Comparison of ENCODE assay signal across 8 cellular contexts in genomic region chr19:45506246-45506990, GRCh38. TPM values are rescaled to one million over a fixed set of nuclear protein-coding genes. Genes with fewer than 3 reads are reported as not detected.
DNase-seq lines count a peak whose midpoint lies in the region; ATAC-seq and TF ChIP-seq lines count a peak whose summit lies in the region.

No MANE protein-coding gene starts in this region.

- H2AFZ ChIP-seq in GM23248 (peak overlapping the region; percentile 88), Karpas-422 (ENCODE audit: low read length) (peak overlapping the region; percentile 84; the same call in 1 of the 2 replicates)

- H3K27ac Mint-ChIP-seq in activated T-helper 1 cell treated with anti-CD3 and anti-CD28 coated beads, Interleukin-12 subunit alpha, Interleukin-12 subunit beta, Interleukin-2, Interleukin-4 antibody, amounts not matched to agents 30 ng/mL and 10 ng/mL and 1 ng/mL, durations not matched to agents 14 hours and 24 hours and 36 hours: peak overlapping the region; percentile 95
- peak overlapping the region; percentile 81 to 97 for H3K27ac Mint-ChIP-seq in natural killer cell

- H4K20me1 ChIP-seq in GM23248 (ENCODE audit: insufficient read depth): no peaks in the 10 kb centered on the region
- peaks cover 5% of the 10 kb centered on the region; the same call in 1 of the 2 replicates for H4K20me1 ChIP-seq in Karpas-422 (ENCODE audit: insufficient read depth, low read depth, low read length)

- peak overlapping the region; percentile 72 for H3K27ac ChIP-seq in GM23248
- peak overlapping the region; percentile 87 for H3K27ac ChIP-seq in Karpas-422 (ENCODE audit: low read length)
- H3K27ac ChIP-seq in Peyer's patch: peak overlapping the region; percentile 93 to 98 (median 98)

- no peaks in the 10 kb centered on the region for H3K9me3 Mint-ChIP-seq in activated T-helper 1 cell treated with anti-CD3 and anti-CD28 coated beads, Interleukin-12 subunit alpha, Interleukin-12 subunit beta, Interleukin-2, Interleukin-4 antibody, amounts not matched to agents 30 ng/mL and 10 ng/mL and 1 ng/mL, durations not matched to agents 14 hours and 24 hours and 36 hours
- H3K9me3 Mint-ChIP-seq in natural killer cell: no peaks in the 10 kb centered on the region

- peak overlapping the region; percentile 97 for H3K4me2 ChIP-seq in GM23248 (ENCODE audit: unreplicated experiment)
- H3K4me2 ChIP-seq in Karpas-422 (ENCODE audit: low read depth, low read length, poor library complexity, severe bottlenecking): peak overlapping the region; percentile 80

- H3F3A ChIP-seq in GM23248 (ENCODE audit: insufficient read depth): peaks cover 16% of the 10 kb centered on the region

- H3K9ac ChIP-seq in GM23248 (peak overlapping the region; percentile 86), Karpas-422 (ENCODE audit: low read length) (peak overlapping the region; percentile 96)

- intact Hi-C loops in activated T-helper 1 cell treated with anti-CD3 and anti-CD28 coated beads, Interleukin-12 subunit alpha, Interleukin-12 subunit beta, Interleukin-2, Interleukin-4 antibody, amounts not matched to agents 30 ng/mL and 10 ng/mL and 1 ng/mL, durations not matched to agents 14 hours and 24 hours and 36 hours (cut with micrococcal nuclease): loop anchor here (1.0 to 5.0 kb wide), 9 partner anchors 9 to 329 kb away; partner anchors contain the start of genes BLOC1S3, FOSB, OPA3 and QPCTL
- intact Hi-C loops in natural killer cell (cut with micrococcal nuclease): loop anchor here (1.0 kb wide), 1 partner anchor 9 kb away; the partner anchor contains the start of gene RTN2

- no peaks in the 10 kb centered on the region for H3K27me3 ChIP-seq in GM23248 (replicated peaks; ENCODE audit: insufficient read depth)
- no peaks in the 10 kb centered on the region for H3K27me3 ChIP-seq in Karpas-422 (ENCODE audit: low read length)
- no peaks in the 10 kb centered on the region for H3K27me3 ChIP-seq in Peyer's patch

- TF ChIP-seq CTCF in Peyer's patch (IDR thresholded peaks at IDR 0.05) (peak; percentile 8 to 60 (median 44)), fibroblast of mammary gland (conservative IDR thresholded peaks at IDR 0.05; ENCODE audit: control insufficient read depth, insufficient read depth, low read depth, low read length) (peak; percentile 16), natural killer cell (IDR thresholded peaks at IDR 0.05) (peak; percentile 53)

- TF ChIP-seq POLR2A in Peyer's patch (IDR thresholded peaks at IDR 0.05): peak; percentile 80 to 87

- in situ Hi-C loops in GM23248 (cut with MboI): no loop called here

- H3K4me3 ChIP-seq in GM23248 (peak overlapping the region; percentile 99), Karpas-422 (ENCODE audit: low read length) (peak overlapping the region; percentile 99), Peyer's patch (peak overlapping the region; percentile 84 to 100 (median 100)), fibroblast of mammary gland (ENCODE audit: control insufficient read depth, low read depth, low read length) (peak overlapping the region; percentile 93)

- peaks cover 3% of the 10 kb centered on the region for H3K27me3 Mint-ChIP-seq in activated T-helper 1 cell treated with anti-CD3 and anti-CD28 coated beads, Interleukin-12 subunit alpha, Interleukin-12 subunit beta, Interleukin-2, Interleukin-4 antibody, amounts not matched to agents 30 ng/mL and 10 ng/mL and 1 ng/mL, durations not matched to agents 14 hours and 24 hours and 36 hours (ENCODE audit: insufficient read depth)
- H3K27me3 Mint-ChIP-seq in natural killer cell (ENCODE audit: low read depth in 2 of 2): no peaks in the 10 kb centered on the region

- peaks cover 14% of the 10 kb centered on the region for H3K36me3 Mint-ChIP-seq in activated T-helper 1 cell treated with anti-CD3 and anti-CD28 coated beads, Interleukin-12 subunit alpha, Interleukin-12 subunit beta, Interleukin-2, Interleukin-4 antibody, amounts not matched to agents 30 ng/mL and 10 ng/mL and 1 ng/mL, durations not matched to agents 14 hours and 24 hours and 36 hours (ENCODE audit: low read depth)
- no peaks in the 10 kb centered on the region for H3K36me3 Mint-ChIP-seq in natural killer cell

- H3K4me1 ChIP-seq in GM23248 (ENCODE audit: insufficient read depth): peaks cover 15% of the 10 kb centered on the region
- peaks cover 32% of the 10 kb centered on the region for H3K4me1 ChIP-seq in Karpas-422 (ENCODE audit: low read length)
- peaks cover 0 to 31% (median 8%) of the 10 kb centered on the region in 4 donors for H3K4me1 ChIP-seq in Peyer's patch

- peaks cover 20% of the 10 kb centered on the region for H3K4me1 Mint-ChIP-seq in activated T-helper 1 cell treated with anti-CD3 and anti-CD28 coated beads, Interleukin-12 subunit alpha, Interleukin-12 subunit beta, Interleukin-2, Interleukin-4 antibody, amounts not matched to agents 30 ng/mL and 10 ng/mL and 1 ng/mL, durations not matched to agents 14 hours and 24 hours and 36 hours (ENCODE audit: low read depth)
- H3K4me1 Mint-ChIP-seq in natural killer cell: peaks cover 28 to 40% of the 10 kb centered on the region in 2 donors

- H3K9me3 ChIP-seq in GM23248 (ENCODE audit: low read depth): no peaks in the 10 kb centered on the region
- no peaks in the 10 kb centered on the region for H3K9me3 ChIP-seq in Karpas-422 (ENCODE audit: low read length)
- no peaks in the 10 kb centered on the region for H3K9me3 ChIP-seq in Peyer's patch

- no peaks in the 10 kb centered on the region for H3K9me2 ChIP-seq in GM23248 (ENCODE audit: insufficient read depth)
- H3K9me2 ChIP-seq in Karpas-422 (replicated peaks; ENCODE audit: insufficient read depth, low read length): no peaks in the 10 kb centered on the region

- WGBS in GM23248 (ENCODE audit: low coverage in 1 of 2, low lambda C conversion rate in 2 of 2, missing lambda C conversion rate in 2 of 2), 2 experiments: 1 to 3% methylated on average over 24 to 42 of the region's 47 CpGs

- H3K79me2 ChIP-seq in GM23248 (ENCODE audit: insufficient read depth): peaks cover 41% of the 10 kb centered on the region
- peaks cover 41% of the 10 kb centered on the region for H3K79me2 ChIP-seq in Karpas-422 (ENCODE audit: low read length)

- H3K4me3 Mint-ChIP-seq in activated T-helper 1 cell treated with anti-CD3 and anti-CD28 coated beads, Interleukin-12 subunit alpha, Interleukin-12 subunit beta, Interleukin-2, Interleukin-4 antibody, amounts not matched to agents 30 ng/mL and 10 ng/mL and 1 ng/mL, durations not matched to agents 14 hours and 24 hours and 36 hours: peak overlapping the region; percentile 95
- H3K4me3 Mint-ChIP-seq in natural killer cell: peak overlapping the region; percentile 92

- peak; percentile 74 to 89 (median 78) for ATAC-seq in natural killer cell

- DNase-seq in Daoy (ENCODE audit: low read depth) (peak; percentile 97), GM23248 (peak; percentile 96), Karpas-422 (peak; percentile 98), Peyer's patch (peak; percentile 97 to 99 (median 98)), fibroblast of mammary gland (ENCODE audit: low read depth) (peak; percentile 85), natural killer cell (peak; percentile 98)
- peak; percentile 94 for DNase-seq in activated T-helper 1 cell treated with anti-CD3 and anti-CD28 coated beads, Interleukin-12 subunit alpha, Interleukin-12 subunit beta, Interleukin-2, Interleukin-4 antibody, amounts not matched to agents 30 ng/mL and 10 ng/mL and 1 ng/mL, durations not matched to agents 14 hours and 24 hours and 36 hours (ENCODE audit: low spot score)
- DNase-seq in stimulated activated naive CD4-positive, alpha-beta T cell (lab: John Stamatoyannopoulos, UW): peak; percentile 94 to 99 (median 96)

- no peaks in the 10 kb centered on the region for H3K36me3 ChIP-seq in GM23248 (ENCODE audit: low read depth)
- no peaks in the 10 kb centered on the region for H3K36me3 ChIP-seq in Karpas-422 (ENCODE audit: insufficient read depth, low read length)
- no peaks in the 10 kb centered on the region for H3K36me3 ChIP-seq in Peyer's patch

RNA-seq across cellular contexts. Expression of gene VASP, which starts 0.9 kb away (rescaled TPM):
- 121 and 175 TPM in 2 replicates for total RNA-seq in Daoy (2014; rRNA removed; shearing (Covaris generic))
- total RNA-seq in GM23248 (2014; rRNA removed; shearing (Covaris generic)): 108 and 135 TPM in 2 replicates
- 31.9 and 32.6 TPM in 2 replicates for polyA plus RNA-seq in GM23248 (2016; fragmentation: Nextera tagmentation; extraction: Ambion mirVana)
- 77.9 and 97.9 TPM in 2 replicates for total RNA-seq in Karpas-422 (2014; rRNA removed; shearing (Covaris generic); ENCODE audit: low replicate concordance)
- total RNA-seq in Peyer's patch (100 to 1,000 TPM in 3 of 4 donors, 10 to 100 TPM in 1; 81.7 to 123 (median 112) TPM), natural killer cell (100 to 1,000 TPM; 192 to 244 (median 237) TPM)
- total RNA-seq in activated T-helper 1 cell treated with anti-CD3 and anti-CD28 coated beads, Interleukin-12 subunit alpha, Interleukin-12 subunit beta, Interleukin-2, Interleukin-4 antibody, amounts not matched to agents 30 ng/mL and 10 ng/mL and 1 ng/mL, durations not matched to agents 14 hours and 24 hours and 36 hours: 234 and 235 TPM in 2 replicates

RNA-seq across cellular contexts. Expression of gene PPM1N, which starts 8.2 kb away (rescaled TPM):
- total RNA-seq in Daoy (2014; rRNA removed; shearing (Covaris generic)): 0.15 and 0.80 TPM in 2 replicates
- total RNA-seq in GM23248 (2014; rRNA removed; shearing (Covaris generic)): 0.32 TPM in 1 of 2 replicates, not detected in the other
- polyA plus RNA-seq in GM23248 (2016; fragmentation: Nextera tagmentation; extraction: Ambion mirVana): 0.33 and 0.63 TPM in 2 replicates
- total RNA-seq in Karpas-422 (2014; rRNA removed; shearing (Covaris generic); ENCODE audit: low replicate concordance): 0.71 and 8.0 TPM in 2 replicates
- total RNA-seq in Peyer's patch: 1 to 10 TPM in 2 of 4 donors, not detected in 2; 1.5 to 1.7 TPM
- 1.0 and 1.3 TPM in 2 replicates for total RNA-seq in activated T-helper 1 cell treated with anti-CD3 and anti-CD28 coated beads, Interleukin-12 subunit alpha, Interleukin-12 subunit beta, Interleukin-2, Interleukin-4 antibody, amounts not matched to agents 30 ng/mL and 10 ng/mL and 1 ng/mL, durations not matched to agents 14 hours and 24 hours and 36 hours
- total RNA-seq in natural killer cell: 1 to 10 TPM; 5.1 to 8.3 (median 6.8) TPM

RNA-seq across cellular contexts. Expression of gene RTN2, which starts 9.6 kb away (rescaled TPM):
- total RNA-seq in Daoy (2014; rRNA removed; shearing (Covaris generic)): 0.98 and 3.5 TPM in 2 replicates
- 14.8 and 19.6 TPM in 2 replicates for total RNA-seq in GM23248 (2014; rRNA removed; shearing (Covaris generic))
- 7.8 and 8.2 TPM in 2 replicates for polyA plus RNA-seq in GM23248 (2016; fragmentation: Nextera tagmentation; extraction: Ambion mirVana)
- 3.1 and 4.6 TPM in 2 replicates for total RNA-seq in Karpas-422 (2014; rRNA removed; shearing (Covaris generic); ENCODE audit: low replicate concordance)
- 10 to 100 TPM in 1 of 4 donors, 1 to 10 TPM in 2, under 1 TPM in 1; 0.53 to 42.1 (median 4.3) TPM for total RNA-seq in Peyer's patch
- total RNA-seq in activated T-helper 1 cell treated with anti-CD3 and anti-CD28 coated beads, Interleukin-12 subunit alpha, Interleukin-12 subunit beta, Interleukin-2, Interleukin-4 antibody, amounts not matched to agents 30 ng/mL and 10 ng/mL and 1 ng/mL, durations not matched to agents 14 hours and 24 hours and 36 hours: 3.0 and 4.1 TPM in 2 replicates
- 1 to 10 TPM; 1.9 to 5.5 (median 3.0) TPM for total RNA-seq in natural killer cell

RNA-seq across cellular contexts. Expression of gene FOSB, which starts 38.6 kb away (rescaled TPM):
- 0.80 and 0.83 TPM in 2 replicates for total RNA-seq in Daoy (2014; rRNA removed; shearing (Covaris generic))
- total RNA-seq in GM23248 (2014; rRNA removed; shearing (Covaris generic)): 11.9 and 16.1 TPM in 2 replicates
- polyA plus RNA-seq in GM23248 (2016; fragmentation: Nextera tagmentation; extraction: Ambion mirVana): 4.8 and 8.3 TPM in 2 replicates
- 2.5 and 4.0 TPM in 2 replicates for total RNA-seq in Karpas-422 (2014; rRNA removed; shearing (Covaris generic); ENCODE audit: low replicate concordance)
- total RNA-seq in Peyer's patch: 10 to 100 TPM in 2 of 4 donors, 1 to 10 TPM in 1, under 1 TPM in 1; 0.85 to 56.1 (median 9.6) TPM
- total RNA-seq in activated T-helper 1 cell treated with anti-CD3 and anti-CD28 coated beads, Interleukin-12 subunit alpha, Interleukin-12 subunit beta, Interleukin-2, Interleukin-4 antibody, amounts not matched to agents 30 ng/mL and 10 ng/mL and 1 ng/mL, durations not matched to agents 14 hours and 24 hours and 36 hours: 16.8 and 17.2 TPM in 2 replicates
- 1,000 to 10,000 TPM in 2 of 3 donors, 100 to 1,000 TPM in 1; 784 to 1,837 (median 1,121) TPM for total RNA-seq in natural killer cell

Comparison
In these comparisons a context has a peak if more than half of its experiments do, and no peak if none do; other contexts are left out.
1. Peak in every context shown above with its lines: DNase-seq, ATAC-seq, H3K4me3 ChIP-seq and H3K27ac ChIP-seq.